8 cellular contexts compared by ENCODE assay signal in genomic region chr20:32763202-32763999, GRCh38. TPM values are rescaled to one million over a fixed set of nuclear protein-coding genes. Genes with fewer than 3 reads are reported as not detected.
A peak's percentile ranks its signal among the peaks of the same experiment; 100 is the strongest.
DNase-seq lines count a peak whose midpoint lies in the region; ATAC-seq, FAIRE-seq and TF ChIP-seq lines count a peak whose summit lies in the region.

No MANE protein-coding gene starts in this region.

- H3K27ac ChIP-seq in H1 (ENCODE audit: low read depth, low read length), result peak overlapping the region; percentile 62

- no peak overlapping the region for H2AFZ ChIP-seq in H1 (ENCODE audit: low read length)

- peaks cover 49% of the 10 kb centered on the region for H3K4me1 Mint-ChIP-seq in neural crest cell

- peak overlapping the region; percentile 76 for H4K5ac ChIP-seq in H1 (ENCODE audit: insufficient read length, low read depth, low read length)

- H3K9me3 Mint-ChIP-seq in neural crest cell, result no peaks in the 10 kb centered on the region

- peaks cover 56 to 78% of the 10 kb centered on the region in 2 experiments for H3K79me2 ChIP-seq in H1 (ENCODE audit: control insufficient read depth in 1 of 2, insufficient read depth in 2 of 2, low read length in 2 of 2)

- peak overlapping the region; percentile 19; the same call in 1 of the 2 replicates for H4K8ac ChIP-seq in H1 (ENCODE audit: extremely low read depth, insufficient read depth, low read length)

- TF ChIP-seq POLR2A in H1 (IDR thresholded peaks at IDR 0.05; ENCODE audit: control extremely low read depth in 1 of 2, low read depth in 2 of 2, low read length in 2 of 2), result 0 out of 3 replicates have a peak, but pooled peaks of 1 of the 2 experiments have one; percentile 41

- TF ChIP-seq EP300 in H1 (IDR thresholded peaks at IDR 0.05; ENCODE audit: borderline replicate concordance in 1 of 2, low read depth in 2 of 2, low read length in 2 of 2), result no peak

- H3K9ac ChIP-seq in H1 (replicated peaks in 1 of 4; ENCODE audit: extremely low read depth in 1 of 4, low read depth in 3 of 4, low read length in 3 of 4), result peak overlapping the region; percentile 72 to 90 (median 82)

- H3K18ac ChIP-seq in H1 (ENCODE audit: extremely low read depth, low read length), result peak overlapping the region; percentile 94

- FAIRE-seq in H1 (lab: Jason Lieb, UNC), result no peak

- TF ChIP-seq RAD21 in H1 (IDR thresholded peaks at IDR 0.05 in 1 of 2, conservative IDR thresholded peaks at IDR 0.05 in 1 of 2; ENCODE audit: low read depth in 2 of 2, low read length in 2 of 2), result no peak

- peak overlapping the region; percentile 61 for H3K4ac ChIP-seq in H1 (replicated peaks; ENCODE audit: insufficient read length, low read depth, low read length)

- H2AK5ac ChIP-seq in H1 (ENCODE audit: low read depth, low read length), result no peak overlapping the region

- DNase-seq in NCI-H774 (lab: John Stamatoyannopoulos, UW) (peak; percentile 13), H1 (ENCODE audit: low read depth in 1 of 2, low spot score in 2 of 2) (no peak), neural crest cell (ENCODE audit: low read depth, low spot score) (no peak)
- DNase-seq in stimulated activated CD4-positive, alpha-beta T cell treated with anti-CD3 and anti-CD28 coated beads, Interleukin-4, amount 100 ng/mL, for 1 hour, result no peak
- no peak for DNase-seq in stimulated activated CD4-positive, alpha-beta T cell treated with anti-CD3 and anti-CD28 coated beads, Interleukin-4, amount 100 ng/mL, for 24 hours

- no peak overlapping the region for H2BK20ac ChIP-seq in H1 (ENCODE audit: low read length)

- peaks cover 15% of the 10 kb centered on the region for H3K27me3 Mint-ChIP-seq in neural crest cell (ENCODE audit: low read depth)

- peak overlapping the region; percentile 65 to 99 for H3K4me2 ChIP-seq in H1 (ENCODE audit: insufficient read depth in 1 of 2, low read depth in 2 of 2, low read length in 2 of 2)

- H3K23ac ChIP-seq in H1 (ENCODE audit: insufficient read length), result no peak overlapping the region

- H3K4me3 ChIP-seq in GM12875 (ENCODE audit: low read depth, low read length), result peak overlapping the region; percentile 13
- peak overlapping the region; percentile 92 to 100 (median 96) for H3K4me3 ChIP-seq in H1 (ENCODE audit: extremely low read depth in 1 of 4, insufficient read depth in 2 of 4, low read depth in 3 of 4, low read length in 4 of 4)

- H3K56ac ChIP-seq in H1 (replicated peaks; ENCODE audit: insufficient read length, low read depth, low read length), result peak overlapping the region; percentile 97

- H2BK5ac ChIP-seq in H1 (ENCODE audit: low read depth, low read length), result peak overlapping the region; percentile 86

- H3K79me1 ChIP-seq in H1 (ENCODE audit: low read depth, low read length), result no peaks in the 10 kb centered on the region; the same call in 1 of the 2 replicates

- no peaks in the 10 kb centered on the region for H3K27me3 ChIP-seq in H1 (replicated peaks in 1 of 4; ENCODE audit: control insufficient read depth in 3 of 4, extremely low read depth in 1 of 4, insufficient read depth in 3 of 4, low read length in 3 of 4)

- WGBS in H1 (ENCODE audit: extremely low coverage in 1 of 2, insufficient coverage in 1 of 2, insufficient read length in 1 of 2, insufficient replicate concordance in 2 of 2, low coverage in 1 of 2, low lambda C conversion rate in 2 of 2, missing lambda C conversion rate in 1 of 2), 2 experiments, result 1% methylated on average over 40 of the region's 40 CpGs; no CpG with 5 or more reads in 1 of the 2 experiments

- peak overlapping the region; percentile 98 for H3K4me3 Mint-ChIP-seq in neural crest cell

- peak overlapping the region; percentile 22 for H4K91ac ChIP-seq in H1 (replicated peaks; ENCODE audit: insufficient read length, low read length)

- peaks cover 31 to 36% of the 10 kb centered on the region in 2 experiments for H4K20me1 ChIP-seq in H1 (replicated peaks in 1 of 2; ENCODE audit: control insufficient read depth in 1 of 2, insufficient read depth in 2 of 2, low read length in 2 of 2)

- POLR2A ChIA-PET in H1 (lab: Charles Lee; ENCODE audit: partially characterized antibody), result interaction anchor here (0.7 to 14.6 kb wide), 33 partner anchors 8 to 304 kb away, joined by 3 to 239 read pairs (median 7); partner anchors contain the start of genes C20orf203 and COMMD7

- H3K23me2 ChIP-seq in H1 (ENCODE audit: low read depth, low read length), result peaks cover 14% of the 10 kb centered on the region

- H3K36me3 Mint-ChIP-seq in neural crest cell (ENCODE audit: low read depth), result no peaks in the 10 kb centered on the region

- no peak overlapping the region for H2BK120ac ChIP-seq in H1 (replicated peaks; ENCODE audit: low read depth, low read length)

- no peaks in the 10 kb centered on the region for H3K9me3 ChIP-seq in H1 (ENCODE audit: insufficient read depth in 2 of 2, low read depth in 1 of 2, low read length in 1 of 2)

- peak overlapping the region; percentile 43 for H3K27ac Mint-ChIP-seq in neural crest cell (ENCODE audit: unreplicated experiment)

- no peak overlapping the region for H2BK15ac ChIP-seq in H1 (ENCODE audit: low read length)

- H2BK12ac ChIP-seq in H1 (ENCODE audit: low read depth, low read length), result peak overlapping the region; percentile 60; the same call in 1 of the 2 replicates

- peaks cover 14 to 23% (median 17%) of the 10 kb centered on the region in 4 experiments for H3K4me1 ChIP-seq in H1 (replicated peaks in 1 of 4; ENCODE audit: control insufficient read depth in 3 of 4, insufficient read depth in 4 of 4, low read length in 3 of 4)

- no peak for TF ChIP-seq CTCF in GM12875 (IDR thresholded peaks at IDR 0.05; ENCODE audit: borderline replicate concordance, insufficient read depth, low read depth, low read length)
- no peak for TF ChIP-seq CTCF in H1 (IDR thresholded peaks at IDR 0.05; ENCODE audit: control extremely low read depth in 1 of 3, insufficient read depth in 1 of 3, low read depth in 1 of 3, low read length in 3 of 3)
- no peak for TF ChIP-seq CTCF in neural crest cell (conservative IDR thresholded peaks at IDR 0.05)

- peaks cover 3 to 55% (median 12%) of the 10 kb centered on the region in 4 experiments; a peak in 6 of 8 replicates for H3K36me3 ChIP-seq in H1 (ENCODE audit: control insufficient read depth in 2 of 4, insufficient read depth in 4 of 4, low read length in 3 of 4)

- ATAC-seq in HG03135 (IDR thresholded peaks at IDR 0.05; ENCODE audit: unreplicated experiment), result no peak
- no peak for ATAC-seq in HG02678 (IDR thresholded peaks at IDR 0.05; ENCODE audit: unreplicated experiment)

- CTCF ChIA-PET in H1 (lab: Charles Lee; ENCODE audit: partially characterized antibody), result interaction anchor here (0.8 to 3.4 kb wide), 15 partner anchors 10 to 109 kb away, joined by 3 to 29 read pairs (median 3); partner anchors contain the start of genes C20orf203 and COMMD7

- no peak overlapping the region for H3K14ac ChIP-seq in H1 (ENCODE audit: insufficient read length)

TF ChIP-seq in H1, 55 proteins besides CTCF, POLR2A, EP300 and RAD21 (continues in another document):
- no peak for TF ChIP-seq KDM1A (IDR thresholded peaks at IDR 0.05; ENCODE audit: borderline replicate concordance, low read length)
- peak; percentile 88 for TF ChIP-seq SAP30 (IDR thresholded peaks at IDR 0.05; ENCODE audit: insufficient read depth, insufficient replicate concordance, low read length)
- TF ChIP-seq SIN3A (conservative IDR thresholded peaks at IDR 0.05 in 1 of 2, IDR thresholded peaks at IDR 0.05 in 1 of 2; ENCODE audit: low read depth in 1 of 2, low read length in 2 of 2), result 0 out of 4 replicates have a peak, but pooled peaks of 1 of the 2 experiments have one; percentile 8
- TF ChIP-seq TAF7 (optimal IDR thresholded peaks at IDR 0.05; ENCODE audit: borderline replicate concordance, low read depth, low read length), result peak; percentile 7
- TF ChIP-seq HDAC2 (IDR thresholded peaks at IDR 0.05; ENCODE audit: borderline replicate concordance in 1 of 2, low read depth in 2 of 2, low read length in 2 of 2), result peak in 1 of 2 experiments; percentile 63; a peak in 1 of 4 replicates
- 0 out of 2 replicates have a peak, but pooled peaks have one; percentile 8 for TF ChIP-seq TAF1 (IDR thresholded peaks at IDR 0.05; ENCODE audit: low read depth, low read length)
- no peak for TF ChIP-seq SUZ12 (IDR thresholded peaks at IDR 0.05; ENCODE audit: low read length)
- TF ChIP-seq BCL11A (IDR thresholded peaks at IDR 0.05; ENCODE audit: low read depth in 2 of 2, low read length in 2 of 2), result no peak

RNA-seq across cellular contexts. Expression of gene DNMT3B, which starts 1.2 kb away (rescaled TPM):
- total RNA-seq in H1 (2021; fragmentation: NEBNext Ultra II Directional; extraction: Animal tissue kit (Norgen Biotek cat#: 25700)), result 1,016 and 1,038 TPM in 2 replicates
- polyA plus RNA-seq in H1 (2011; rRNA removed), result 433 and 469 TPM in 2 replicates
- 457 TPM for polyA plus RNA-seq in H1 (2011; cell fraction: cytosol; rRNA removed)
- 676 TPM for polyA plus RNA-seq in H1 (2011; cell fraction: nucleus; rRNA removed)
- polyA plus RNA-seq in H1 (2012, experiment 1 of 2), result 568 to 702 TPM (median 611 TPM) in 4 replicates
- 410 TPM for polyA plus RNA-seq in H1 (2012, experiment 2 of 2)
- 587 TPM for polyA plus RNA-seq in H1 (2013, experiment 1 of 2)
- 555 TPM for polyA plus RNA-seq in H1 (2013, experiment 2 of 2)
- 327 and 359 TPM in 2 replicates for polyA minus RNA-seq in H1 (2011; rRNA and poly(A)+ RNA removed)
- 389 TPM for polyA minus RNA-seq in H1 (2011; cell fraction: cytosol; rRNA and poly(A)+ RNA removed)
- 257 TPM for polyA minus RNA-seq in H1 (2011; cell fraction: nucleus; rRNA and poly(A)+ RNA removed)
- total RNA-seq in neural crest cell, result 57.3 and 58.0 TPM in 2 replicates

RNA-seq across cellular contexts. Expression of gene COMMD7, which starts 20.1 kb away (rescaled TPM):
- total RNA-seq in H1 (2021; fragmentation: NEBNext Ultra II Directional; extraction: Animal tissue kit (Norgen Biotek cat#: 25700)), result 48.8 and 48.9 TPM in 2 replicates
- polyA plus RNA-seq in H1 (2011; rRNA removed), result 39.4 and 39.8 TPM in 2 replicates
- polyA plus RNA-seq in H1 (2011; cell fraction: cytosol; rRNA removed), result 41.8 TPM
- polyA plus RNA-seq in H1 (2011; cell fraction: nucleus; rRNA removed), result 37.4 TPM
- 37.7 to 43.8 TPM (median 39.0 TPM) in 4 replicates for polyA plus RNA-seq in H1 (2012, experiment 1 of 2)
- 51.1 TPM for polyA plus RNA-seq in H1 (2012, experiment 2 of 2)
- polyA plus RNA-seq in H1 (2013, experiment 1 of 2), result 50.4 TPM
- polyA plus RNA-seq in H1 (2013, experiment 2 of 2), result 48.5 TPM
- 26.8 and 28.1 TPM in 2 replicates for polyA minus RNA-seq in H1 (2011; rRNA and poly(A)+ RNA removed)
- polyA minus RNA-seq in H1 (2011; cell fraction: cytosol; rRNA and poly(A)+ RNA removed), result 16.2 TPM
- 27.2 TPM for polyA minus RNA-seq in H1 (2011; cell fraction: nucleus; rRNA and poly(A)+ RNA removed)
- 60.4 and 65.3 TPM in 2 replicates for total RNA-seq in neural crest cell

RNA-seq across cellular contexts. Expression of gene MAPRE1, which starts 56.4 kb away (rescaled TPM):
- total RNA-seq in H1 (2021; fragmentation: NEBNext Ultra II Directional; extraction: Animal tissue kit (Norgen Biotek cat#: 25700)), result 170 and 173 TPM in 2 replicates
- 51.9 and 74.5 TPM in 2 replicates for polyA plus RNA-seq in H1 (2011; rRNA removed)
- polyA plus RNA-seq in H1 (2011; cell fraction: cytosol; rRNA removed), result 98.6 TPM
- 20.6 TPM for polyA plus RNA-seq in H1 (2011; cell fraction: nucleus; rRNA removed)
- 98.2 to 158 TPM (median 111 TPM) in 4 replicates for polyA plus RNA-seq in H1 (2012, experiment 1 of 2)
- 22.4 TPM for polyA plus RNA-seq in H1 (2012, experiment 2 of 2)
- 83.8 TPM for polyA plus RNA-seq in H1 (2013, experiment 1 of 2)
- polyA plus RNA-seq in H1 (2013, experiment 2 of 2), result 85.3 TPM
- polyA minus RNA-seq in H1 (2011; rRNA and poly(A)+ RNA removed), result 78.7 and 87.3 TPM in 2 replicates
- 59.3 TPM for polyA minus RNA-seq in H1 (2011; cell fraction: cytosol; rRNA and poly(A)+ RNA removed)
- 32.8 TPM for polyA minus RNA-seq in H1 (2011; cell fraction: nucleus; rRNA and poly(A)+ RNA removed)
- 291 and 304 TPM in 2 replicates for total RNA-seq in neural crest cell

Comparison
In these comparisons a context has a peak if more than half of its experiments do, and no peak if none do; other contexts are left out.
1. RNA of gene DNMT3B, which starts 1.2 kb away (total RNA-seq): 1,016 to 1,038 TPM in H1; 57.3 to 58.0 TPM in neural crest cell; every median in the first group is over 10 times any median in the second.